24 cellular contexts compared by ENCODE assay signal in genomic region chr2:195572894-195573293, GRCh38.
DNase-seq lines count a peak whose midpoint lies in the region; ATAC-seq, FAIRE-seq and TF ChIP-seq lines count a peak whose summit lies in the region.
"Had no signal": no experiment of that assay in that cellular context is flagged by ENCODE, and none has a peak within 500 bp of the region (broad histone marks: within the 10 kb centered on the region; RNA-seq: fewer than 3 reads in every experiment).

No MANE protein-coding gene starts in this region.

- peaks cover 2% of the 10 kb centered on the region; the same call in 1 of the 2 replicates for H3K9me1 ChIP-seq in IMR-90 (ENCODE audit: insufficient read depth, low read length)

- CTCF ChIA-PET in HepG2 (lab: Yijun Ruan, JAX; ENCODE audit: low intra/inter-chr PET ratio, low total read pairs): no interaction called here
- CTCF ChIA-PET in IMR-90 (lab: Yijun Ruan, JAX): no interaction called here

- H3K27me3 ChIP-seq in HepG2 (ENCODE audit: control insufficient read depth in 1 of 2, insufficient read depth in 2 of 2, low read length in 2 of 2): no peaks in the 10 kb centered on the region
- H3K27me3 ChIP-seq in right lobe of liver: no peaks in the 10 kb centered on the region
- no peaks in the 10 kb centered on the region for H3K27me3 ChIP-seq in IMR-90 (ENCODE audit: control insufficient read depth, insufficient read depth, low read length)
- H3K27me3 ChIP-seq in dorsolateral prefrontal cortex: no peaks in the 10 kb centered on the region
- H3K27me3 ChIP-seq: colonic mucosa, gastroesophageal sphincter, upper lobe of left lung had no signal

- ATAC-seq in HepG2: no peak
- ATAC-seq in right lobe of liver: no peak
- peak; percentile 25; the same call in 1 of the 2 replicates for ATAC-seq in IMR-90 (ENCODE audit: low read depth)
- no peak for ATAC-seq in stimulated activated naive B cell treated with anti-CD40 and anti-IgM and Interleukin-4, amounts not matched to agents 10 μg/mL and 1 μg/mL and 100 μg/mL, for 72 hours (replicated peaks)
- ATAC-seq in HG03139 (IDR thresholded peaks at IDR 0.05; ENCODE audit: unreplicated experiment): no peak
- no peak for ATAC-seq in HG02610 (IDR thresholded peaks at IDR 0.05; ENCODE audit: unreplicated experiment)
- ATAC-seq in GM18868 (IDR thresholded peaks at IDR 0.05; ENCODE audit: unreplicated experiment): no peak
- ATAC-seq: gastroesophageal sphincter, GM12878, left ventricle myocardium superior, sciatic nerve had no signal

- in situ Hi-C loops in HepG2 (cut with HindIII; ENCODE audit: extremely low pct_ligation_motif_present, low pct_unique_long_range_greater_than_20kb): no loop called here
- in situ Hi-C loops in IMR-90 (cut with MboI; ENCODE audit: low sequenced_read_pairs): no loop called here

- H3K4me3 ChIP-seq in HepG2 (replicated peaks in 1 of 3; ENCODE audit: insufficient read depth in 1 of 3, low read depth in 2 of 3, low read length in 3 of 3) (no peak overlapping the region), right lobe of liver (no peak overlapping the region), IMR-90 (ENCODE audit: insufficient read depth, low read depth, low read length) (no peak overlapping the region), dorsolateral prefrontal cortex (no peak overlapping the region)
- H3K4me3 ChIP-seq: colonic mucosa, gastroesophageal sphincter, GM12878, upper lobe of left lung had no signal

- no peak overlapping the region for H3K4me2 ChIP-seq in HepG2 (ENCODE audit: low read depth, low read length)
- no peak overlapping the region for H3K4me2 ChIP-seq in IMR-90 (ENCODE audit: low read depth, low read length)
- H3K4me2 ChIP-seq: SK-N-SH had no signal

- TF ChIP-seq EP300 in HepG2 (IDR thresholded peaks at IDR 0.05; ENCODE audit: low read depth in 2 of 2, low read length in 2 of 2) (no peak), HepG2 (CRISPR knock-in tag; IDR thresholded peaks at IDR 0.05; ENCODE audit: borderline replicate concordance) (no peak)

- BruUV-seq in HepG2 (replicated peaks; lab: Mats Ljungman, UMichigan): no TSS peak
- no TSS peak for BruUV-seq in IMR-90 (replicated peaks; lab: Mats Ljungman, UMichigan)

- intact Hi-C loops in HepG2 (cut with micrococcal nuclease; ENCODE audit: unreplicated experiment) (no loop called here), right lobe of liver (cut with DNase I) (no loop called here), IMR-90 (cut with micrococcal nuclease) (no loop called here), dorsolateral prefrontal cortex (cut with DNase I) (no loop called here)

- no peak for TF ChIP-seq POLR2A in HepG2 (IDR thresholded peaks at IDR 0.05; ENCODE audit: insufficient read depth in 1 of 2, low read depth in 2 of 2, low read length in 2 of 2)
- TF ChIP-seq POLR2A in right lobe of liver (IDR thresholded peaks at IDR 0.05): no peak
- TF ChIP-seq POLR2A in IMR-90 (IDR thresholded peaks at IDR 0.05; ENCODE audit: low read depth, low read length): no peak

- H2AK9ac ChIP-seq in IMR-90 (replicated peaks; ENCODE audit: low read depth, low read length, poor library complexity): no peak overlapping the region

- no peak overlapping the region for H4K5ac ChIP-seq in IMR-90 (ENCODE audit: low read depth, low read length)

- H3K4me1 Mint-ChIP-seq in stimulated activated naive B cell treated with anti-CD40 and anti-IgM and Interleukin-4, amounts not matched to agents 10 μg/mL and 1 μg/mL and 100 μg/mL, for 72 hours: peaks cover 21 to 42% of the 10 kb centered on the region in 2 donors

- peak overlapping the region; percentile 27; the same call in 1 of the 3 replicates for H2BK15ac ChIP-seq in IMR-90 (ENCODE audit: low read depth, low read length)

- POLR2A ChIA-PET in HepG2 (lab: Yijun Ruan, JAX) (no interaction called here), IMR-90 (lab: Charles Lee; ENCODE audit: unreplicated experiment) (no interaction called here)

- H3K9me3 ChIP-seq in HepG2 (ENCODE audit: low read length): no peaks in the 10 kb centered on the region
- H3K9me3 ChIP-seq in right lobe of liver: no peaks in the 10 kb centered on the region
- H3K9me3 ChIP-seq in IMR-90 (ENCODE audit: control insufficient read depth, insufficient read depth, low read length): no peaks in the 10 kb centered on the region
- H3K9me3 ChIP-seq: colonic mucosa, gastroesophageal sphincter, SK-N-SH, upper lobe of left lung had no signal

- peak overlapping the region; percentile 43; the same call in 1 of the 2 replicates for H3K4ac ChIP-seq in IMR-90 (ENCODE audit: low read depth, low read length)

- H3K36me3 ChIP-seq in HepG2 (replicated peaks in 1 of 2; ENCODE audit: control insufficient read depth in 1 of 2, insufficient read depth in 2 of 2, low read length in 2 of 2): no peaks in the 10 kb centered on the region
- H3K36me3 ChIP-seq in right lobe of liver: no peaks in the 10 kb centered on the region
- H3K36me3 ChIP-seq in IMR-90 (ENCODE audit: control insufficient read depth, insufficient read depth, low read length): no peaks in the 10 kb centered on the region
- H3K36me3 ChIP-seq: colonic mucosa, gastroesophageal sphincter, upper lobe of left lung had no signal

- no peaks in the 10 kb centered on the region for H3K79me2 ChIP-seq in HepG2 (ENCODE audit: insufficient read depth, low read length)

- no peak overlapping the region for H3K4me3 Mint-ChIP-seq in stimulated activated naive B cell treated with anti-CD40 and anti-IgM and Interleukin-4, amounts not matched to agents 10 μg/mL and 1 μg/mL and 100 μg/mL, for 72 hours

- no peaks in the 10 kb centered on the region for H3K9me3 Mint-ChIP-seq in stimulated activated naive B cell treated with anti-CD40 and anti-IgM and Interleukin-4, amounts not matched to agents 10 μg/mL and 1 μg/mL and 100 μg/mL, for 72 hours

- no peak for TF ChIP-seq RAD21 in HepG2 (CRISPR knock-in tag; IDR thresholded peaks at IDR 0.05)
- no peak for TF ChIP-seq RAD21 in IMR-90 (IDR thresholded peaks at IDR 0.05; ENCODE audit: low read length)

- H3K27me3 Mint-ChIP-seq in stimulated activated naive B cell treated with anti-CD40 and anti-IgM and Interleukin-4, amounts not matched to agents 10 μg/mL and 1 μg/mL and 100 μg/mL, for 72 hours: no peaks in the 10 kb centered on the region

- peak overlapping the region; percentile 14; the same call in 1 of the 2 replicates for H4K91ac ChIP-seq in IMR-90 (ENCODE audit: insufficient read depth, low read depth, low read length)

- H3K23ac ChIP-seq in IMR-90 (ENCODE audit: low read depth, low read length): peak overlapping the region; percentile 84; the same call in 1 of the 2 replicates

- no peak for FAIRE-seq in HepG2 (lab: Jason Lieb, UNC)
- FAIRE-seq: bronchial epithelial cell, GM12878 had no signal

- DNase-seq in HepG2 (ENCODE audit: low spot score) (no peak), right lobe of liver (no peak), IMR-90 (no peak), dorsolateral prefrontal cortex (no peak)
- DNase-seq in stimulated activated naive B cell treated with anti-CD40 and anti-IgM and Interleukin-4, amounts not matched to agents 10 μg/mL and 1 μg/mL and 100 μg/mL, for 72 hours: no peak
- DNase-seq: activated CD4-positive, CD25-positive, alpha-beta regulatory T cell; amygdala; colonic mucosa; H7; hippocampal formation; left ventricle myocardium superior; NCI-H1105 treated with DMSO at 0.1 percent for 48 hours; NCI-H2029; NCI-H446; NCI-H82; SK-N-SH; upper lobe of left lung had no signal

- H3K18ac ChIP-seq in IMR-90 (ENCODE audit: low read depth, low read length): peak overlapping the region; percentile 11

- H3K4me1 ChIP-seq in HepG2 (ENCODE audit: insufficient read depth, low read length): no peaks in the 10 kb centered on the region
- no peaks in the 10 kb centered on the region for H3K4me1 ChIP-seq in right lobe of liver
- peaks cover 13% of the 10 kb centered on the region for H3K4me1 ChIP-seq in IMR-90 (ENCODE audit: control insufficient read depth, insufficient read depth, low read length)
- H3K4me1 ChIP-seq: colonic mucosa, gastroesophageal sphincter had no signal

- H3K14ac ChIP-seq in IMR-90 (replicated peaks; ENCODE audit: low read depth, low read length): 0 out of 2 replicates have a peak overlapping the region, but pooled peaks have one; percentile 36

- peak overlapping the region; percentile 14 for H3K27ac Mint-ChIP-seq in stimulated activated naive B cell treated with anti-CD40 and anti-IgM and Interleukin-4, amounts not matched to agents 10 μg/mL and 1 μg/mL and 100 μg/mL, for 72 hours

- H3K56ac ChIP-seq in IMR-90 (ENCODE audit: extremely low read depth, insufficient read depth, low read length): no peak overlapping the region

- H4K20me1 ChIP-seq in HepG2 (ENCODE audit: insufficient read depth, low read length) (no peaks in the 10 kb centered on the region), IMR-90 (ENCODE audit: insufficient read depth, low read length) (no peaks in the 10 kb centered on the region)

- TF ChIP-seq CTCF in HepG2 (CRISPR knock-in tag; IDR thresholded peaks at IDR 0.05): no peak
- no peak for TF ChIP-seq CTCF in right lobe of liver (IDR thresholded peaks at IDR 0.05)
- no peak for TF ChIP-seq CTCF in IMR-90 (conservative IDR thresholded peaks at IDR 0.05; ENCODE audit: low read depth, low read length)
- no peak for TF ChIP-seq CTCF in dorsolateral prefrontal cortex (IDR thresholded peaks at IDR 0.05 in 54 of 56, conservative IDR thresholded peaks at IDR 0.05 in 2 of 56; ENCODE audit: low read depth in 1 of 56, partially characterized antibody in 56 of 56)

- H3K79me1 ChIP-seq in IMR-90 (ENCODE audit: low read depth in 1 of 2, low read length in 2 of 2): no peaks in the 10 kb centered on the region

- dilution Hi-C loops in IMR-90 (cut with HindIII; ENCODE audit: low sequenced_read_pairs, unreplicated experiment): no loop called here

- WGBS in HepG2 (ENCODE audit: low lambda C conversion rate): 67% methylated on average over 4 of the region's 4 CpGs
- WGBS in right lobe of liver (ENCODE audit: insufficient coverage, low coverage, low lambda C conversion rate, missing lambda C conversion rate): 71% methylated on average over 1 of the region's 4 CpGs
- no CpG with 5 or more reads among the region's 4 CpGs for WGBS in IMR-90 (ENCODE audit: extremely low coverage in 2 of 2, insufficient read length in 1 of 2), 2 experiments

- H3K9ac ChIP-seq in HepG2 (ENCODE audit: insufficient read depth, low read depth, low read length): no peak overlapping the region
- H3K9ac ChIP-seq in IMR-90 (ENCODE audit: low read depth, low read length): no peak overlapping the region
- H3K9ac ChIP-seq: SK-N-SH had no signal

- H2BK120ac ChIP-seq in IMR-90 (ENCODE audit: low read depth, low read length): peak overlapping the region; percentile 65

- H2BK5ac ChIP-seq in IMR-90 (ENCODE audit: low read depth, low read length, poor library complexity, severe bottlenecking): peak overlapping the region; percentile 60

- H2AK5ac ChIP-seq in IMR-90 (ENCODE audit: low read depth, low read length): peak overlapping the region; percentile 35; the same call in 1 of the 2 replicates

- peak overlapping the region; percentile 65; the same call in 1 of the 2 replicates for H2BK20ac ChIP-seq in IMR-90 (ENCODE audit: low read depth, low read length)

- H2AFZ ChIP-seq in HepG2 (ENCODE audit: low read length): no peak overlapping the region
- no peak overlapping the region for H2AFZ ChIP-seq in IMR-90 (replicated peaks; ENCODE audit: low read length, poor library complexity)

- H3K36me3 Mint-ChIP-seq in stimulated activated naive B cell treated with anti-CD40 and anti-IgM and Interleukin-4, amounts not matched to agents 10 μg/mL and 1 μg/mL and 100 μg/mL, for 72 hours: no peaks in the 10 kb centered on the region

- H3K27ac ChIP-seq in HepG2 (ENCODE audit: extremely low read length, insufficient read depth, low read length): no peak overlapping the region
- no peak overlapping the region for H3K27ac ChIP-seq in right lobe of liver
- no peak overlapping the region for H3K27ac ChIP-seq in IMR-90 (ENCODE audit: insufficient read depth, low read length)
- H3K27ac ChIP-seq in dorsolateral prefrontal cortex: peak overlapping the region in 52 of 59 donors; percentile 1 to 86 (median 58)
- H3K27ac ChIP-seq: colonic mucosa, gastroesophageal sphincter, upper lobe of left lung had no signal

- H4K8ac ChIP-seq in IMR-90 (ENCODE audit: low read depth in 2 of 2, low read length in 2 of 2): peak overlapping the region; percentile 1 to 41; a peak in 1 of 4 replicates

Comparison
In these comparisons a context has a peak if more than half of its experiments do, and no peak if none do; other contexts are left out.
1. H3K27ac ChIP-seq: peak in dorsolateral prefrontal cortex (52 of 59); none in HepG2 (single experiment), right lobe of liver (0 of 3) and IMR-90 (single experiment).